Comparison of ENCODE assay signal across 8 cellular contexts in genomic region chr11:76235233-76236091, GRCh38. TPM values are rescaled to one million over a fixed set of nuclear protein-coding genes. Genes with fewer than 3 reads are reported as not detected.
A peak's percentile ranks its signal among the peaks of the same experiment; 100 is the strongest.
DNase-seq lines count a peak whose midpoint lies in the region; ATAC-seq and TF ChIP-seq lines count a peak whose summit lies in the region.

No MANE protein-coding gene starts in this region.

- ATAC-seq in HG02840 (IDR thresholded peaks at IDR 0.05; ENCODE audit: low FRiP score, unreplicated experiment) (peak; percentile 54), left ventricle myocardium superior (peak; percentile 88), upper lobe of right lung (peak; percentile 82)

- H3K36me3 ChIP-seq in upper lobe of right lung = no peaks in the 10 kb centered on the region

- peaks cover 2% of the 10 kb centered on the region for H3K4me1 Mint-ChIP-seq in progenitor cell of endocrine pancreas (ENCODE audit: low read depth)

- H3K27me3 Mint-ChIP-seq in progenitor cell of endocrine pancreas = peaks cover 25% of the 10 kb centered on the region

- peak overlapping the region; percentile 99 for H3K27ac Mint-ChIP-seq in progenitor cell of endocrine pancreas

- intact Hi-C loops in left ventricle myocardium superior (cut with micrococcal nuclease) = no loop called here
- intact Hi-C loops in upper lobe of right lung (cut with DNase I) = no loop called here

- H3K36me3 Mint-ChIP-seq in progenitor cell of endocrine pancreas (ENCODE audit: insufficient read depth) = no peaks in the 10 kb centered on the region

- in situ Hi-C loops in GM13977 (cut with MboI; ENCODE audit: low pct_unique_long_range_greater_than_20kb, low sequenced_read_pairs, unreplicated experiment) = no loop called here

- H3K4me3 Mint-ChIP-seq in progenitor cell of endocrine pancreas (ENCODE audit: low read depth) = peak overlapping the region; percentile 98

- peak overlapping the region; percentile 81 for H3K4me3 ChIP-seq in upper lobe of right lung

- TF ChIP-seq CTCF in GM13977 (IDR thresholded peaks at IDR 0.05; ENCODE audit: extremely low read depth, insufficient read depth, missing control alignments) = no peak
- TF ChIP-seq CTCF in progenitor cell of endocrine pancreas (IDR thresholded peaks at IDR 0.05; ENCODE audit: unreplicated experiment) = no peak
- TF ChIP-seq CTCF in upper lobe of right lung (IDR thresholded peaks at IDR 0.05) = no peak

- peak overlapping the region; percentile 87 for H3K27ac ChIP-seq in upper lobe of right lung

- H3K4me1 ChIP-seq in upper lobe of right lung = peaks cover 3% of the 10 kb centered on the region

- peak; percentile 94 for DNase-seq in GM13977 (ENCODE audit: low spot score)
- peak; percentile 91 for DNase-seq in NCI-H146 (lab: John Stamatoyannopoulos, UW)
- peak; percentile 65 to 90 (median 82) for DNase-seq in T-helper 1 cell
- peak; percentile 67 to 97 (median 86) for DNase-seq in amygdala (lab: John Stamatoyannopoulos, UW)
- DNase-seq in left ventricle myocardium superior = peak; percentile 89
- peak; percentile 90 for DNase-seq in progenitor cell of endocrine pancreas (ENCODE audit: low spot score, unreplicated experiment)
- DNase-seq in upper lobe of right lung = peak; percentile 91

- no peaks in the 10 kb centered on the region for H3K9me3 ChIP-seq in upper lobe of right lung

- no peaks in the 10 kb centered on the region for H3K27me3 ChIP-seq in upper lobe of right lung

- H3K9me3 Mint-ChIP-seq in progenitor cell of endocrine pancreas (ENCODE audit: low read depth) = no peaks in the 10 kb centered on the region

RNA-seq across cellular contexts. Expression of gene WNT11, which starts 29.2 kb away (rescaled TPM):
- 15.2 TPM for total RNA-seq in left ventricle myocardium superior
- total RNA-seq in progenitor cell of endocrine pancreas = 1.5 and 1.7 TPM in 2 replicates
- total RNA-seq in upper lobe of right lung = 8.7 TPM

Comparison
In these comparisons a context has a peak if more than half of its experiments do, and no peak if none do; other contexts are left out.
1. Peak in every context shown above with its lines: DNase-seq, ATAC-seq, H3K4me3 ChIP-seq and H3K27ac ChIP-seq.